In the genomic region with DNA sequence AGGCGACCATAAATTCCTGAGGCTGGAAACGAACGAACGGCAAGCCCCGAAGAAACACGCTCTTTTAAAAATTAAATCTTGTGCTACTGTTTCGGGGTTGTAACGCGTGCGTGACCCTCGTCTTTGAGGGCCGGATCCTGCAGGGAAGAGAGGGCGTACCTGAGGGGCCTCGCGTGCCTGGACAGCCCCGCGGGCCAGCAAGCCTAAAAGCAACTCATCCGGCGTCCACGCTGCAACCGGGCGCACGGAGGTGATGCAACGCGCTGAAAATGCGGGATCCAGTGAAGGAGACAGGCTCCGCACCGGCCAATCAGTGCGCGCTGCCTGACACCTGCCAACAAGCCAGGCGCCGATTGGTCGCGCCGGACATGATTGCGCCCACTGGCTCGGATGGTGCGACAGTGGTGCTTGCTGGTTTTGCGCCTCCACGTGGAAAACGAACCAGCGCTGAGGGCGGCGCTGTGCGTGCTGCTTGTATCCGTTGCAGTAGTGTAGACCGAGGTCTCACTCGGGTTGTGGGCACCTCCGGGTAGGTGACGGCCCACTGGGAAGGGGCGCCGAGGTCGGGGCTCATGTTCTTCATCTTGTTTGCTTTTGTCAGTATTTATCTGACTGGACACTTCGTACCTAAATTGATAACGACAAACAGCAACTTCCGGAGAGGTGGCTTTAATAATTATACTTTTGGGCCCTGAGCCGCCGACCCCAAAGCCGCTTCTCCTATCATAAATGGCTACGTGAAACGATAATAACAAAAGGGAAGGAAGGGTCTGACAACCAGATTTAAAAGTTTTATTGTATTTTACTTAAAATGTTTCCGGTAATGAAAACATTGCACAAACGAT, we compare ENCODE assay signal across 8 cellular contexts. TPM values are rescaled to one million over a fixed set of nuclear protein-coding genes. Genes with fewer than 3 reads are reported as not detected.
DNase-seq lines count a peak whose midpoint lies in the region; ATAC-seq and TF ChIP-seq lines count a peak whose summit lies in the region.

A gene (minus strand): TSS at position 246 of the 845 bp plus-strand sequence. CDS start 4,278 bp downstream, outside the sequence.

- DNase-seq in AG08396 (ENCODE audit: low spot score): peak; percentile 96
- peak; percentile 96 for DNase-seq in NCI-H2227 (lab: John Stamatoyannopoulos, UW; ENCODE audit: unreplicated experiment)
- DNase-seq in WERI-Rb-1: peak; percentile 98
- DNase-seq in mammary epithelial cell: peak; percentile 98

- intact Hi-C loops in mammary epithelial cell (cut with micrococcal nuclease): loop anchor here (1.0 to 5.0 kb wide), 2 partner anchors 46 to 155 kb away; no protein-coding TSS in a partner anchor

- dilution Hi-C loops in mammary epithelial cell (cut with HindIII; ENCODE audit: low sequenced_read_pairs): no loop called here

- peak; percentile 58 for TF ChIP-seq CTCF in WERI-Rb-1 (IDR thresholded peaks at IDR 0.05; ENCODE audit: low read depth, low read length)
- TF ChIP-seq CTCF in mammary epithelial cell (conservative IDR thresholded peaks at IDR 0.05 in 1 of 2, IDR thresholded peaks at IDR 0.05 in 1 of 2; ENCODE audit: extremely low read depth in 1 of 2, insufficient read depth in 1 of 2, low read depth in 1 of 2, low read length in 2 of 2): peak; percentile 5 to 38

- H3K27me3 ChIP-seq in WERI-Rb-1 (ENCODE audit: insufficient read depth, low read depth, severe bottlenecking) (no peaks in the 10 kb centered on the region), mammary epithelial cell (ENCODE audit: insufficient read depth, low read length) (no peaks in the 10 kb centered on the region), iPS-20b (ENCODE audit: insufficient read depth, low read length) (no peaks in the 10 kb centered on the region)

- in situ Hi-C loops in mammary epithelial cell (cut with MboI; ENCODE audit: low sequenced_read_pairs in 2 of 2): loop anchor here in 1 of 2 donors (10.0 kb wide), 1 partner anchor 49 kb away; no protein-coding TSS in a partner anchor

- TSS peak; percentile 81 for BruUV-seq in mammary epithelial cell (replicated peaks; lab: Mats Ljungman, UMichigan)

- H3K4me2 ChIP-seq in mammary epithelial cell (ENCODE audit: insufficient read depth, low read depth, low read length): peak within 1 kb of the TSS; percentile 97

- H3K4me1 ChIP-seq in mammary epithelial cell (ENCODE audit: insufficient read depth, low read length): peaks cover 35% of the 10 kb centered on the region
- no peaks in the 10 kb centered on the region for H3K4me1 ChIP-seq in iPS-20b (ENCODE audit: insufficient read depth, low read length)

- 1% methylated on average over 45 of the region's 63 CpGs for whole genome bisulfite sequencing in mammary epithelial cell (ENCODE audit: low coverage, missing lambda C conversion rate)

- peaks cover 59% of the 10 kb centered on the region for H3K79me2 ChIP-seq in mammary epithelial cell (ENCODE audit: insufficient read depth, low read length)

- H2AFZ ChIP-seq in mammary epithelial cell (ENCODE audit: low read depth, low read length): peak within 1 kb of the TSS; percentile 77

- H4K20me1 ChIP-seq in mammary epithelial cell (ENCODE audit: insufficient read depth, low read length): peaks cover 5% of the 10 kb centered on the region

- H3K27ac ChIP-seq in WERI-Rb-1 (peak within 1 kb of the TSS; percentile 92), mammary epithelial cell (ENCODE audit: insufficient read depth, low read depth, low read length) (peak within 1 kb of the TSS; percentile 95), iPS-20b (ENCODE audit: low read length) (peak within 1 kb of the TSS; percentile 96), skin epidermis (peak within 1 kb of the TSS; percentile 35 to 91 (median 78))

- peak within 1 kb of the TSS; percentile 91 for H3K9ac ChIP-seq in mammary epithelial cell (ENCODE audit: insufficient read depth, low read length)
- peak within 1 kb of the TSS; percentile 98 for H3K9ac ChIP-seq in iPS-20b (ENCODE audit: low read depth, low read length)

- no peaks in the 10 kb centered on the region for H3K9me3 ChIP-seq in WERI-Rb-1 (ENCODE audit: severe bottlenecking)
- H3K9me3 ChIP-seq in mammary epithelial cell (replicated peaks; ENCODE audit: insufficient read depth, low read length): no peaks in the 10 kb centered on the region
- H3K9me3 ChIP-seq in iPS-20b (ENCODE audit: insufficient read depth, low read depth, low read length): no peaks in the 10 kb centered on the region

- peak; percentile 96 for ATAC-seq in GM18907 (IDR thresholded peaks at IDR 0.05; ENCODE audit: unreplicated experiment)
- peak; percentile 95 for ATAC-seq in HG03159 (IDR thresholded peaks at IDR 0.05; ENCODE audit: unreplicated experiment)

- H3K4me3 ChIP-seq in WERI-Rb-1 (ENCODE audit: low read depth, low read length) (peak within 1 kb of the TSS; percentile 89), mammary epithelial cell (replicated peaks in 1 of 3; ENCODE audit: insufficient read depth in 1 of 3, low read depth in 2 of 3, low read length in 3 of 3) (peak within 1 kb of the TSS; percentile 75 to 100 (median 99)), iPS-20b (ENCODE audit: low read length) (peak within 1 kb of the TSS; percentile 89), skin epidermis (peak within 1 kb of the TSS; percentile 58 to 84 (median 71))

- CTCF ChIA-PET in mammary epithelial cell (lab: Charles Lee; ENCODE audit: low non-redundant PET): no interaction called here

- H3K36me3 ChIP-seq in WERI-Rb-1 (peaks cover 47% of the 10 kb centered on the region), mammary epithelial cell (ENCODE audit: insufficient read depth, low read length) (peaks cover 22% of the 10 kb centered on the region), iPS-20b (ENCODE audit: insufficient read depth, low read depth, low read length) (peaks cover 60% of the 10 kb centered on the region)

RNA-seq across cellular contexts. Expression of the gene that starts here (rescaled TPM):
- 100 to 1,000 TPM; 240 to 401 TPM for total RNA-seq in mammary epithelial cell
- polyA plus RNA-seq in mammary epithelial cell: 67.3 TPM
- 401 TPM for polyA minus RNA-seq in mammary epithelial cell

Comparison
In these comparisons a context has a peak if more than half of its experiments do, and no peak if none do; other contexts are left out.
1. Peak in every context shown above with its lines: DNase-seq, ATAC-seq, H3K4me3 ChIP-seq and H3K27ac ChIP-seq.